Comparison of ENCODE assay signal across 35 cellular contexts in the genomic region with DNA sequence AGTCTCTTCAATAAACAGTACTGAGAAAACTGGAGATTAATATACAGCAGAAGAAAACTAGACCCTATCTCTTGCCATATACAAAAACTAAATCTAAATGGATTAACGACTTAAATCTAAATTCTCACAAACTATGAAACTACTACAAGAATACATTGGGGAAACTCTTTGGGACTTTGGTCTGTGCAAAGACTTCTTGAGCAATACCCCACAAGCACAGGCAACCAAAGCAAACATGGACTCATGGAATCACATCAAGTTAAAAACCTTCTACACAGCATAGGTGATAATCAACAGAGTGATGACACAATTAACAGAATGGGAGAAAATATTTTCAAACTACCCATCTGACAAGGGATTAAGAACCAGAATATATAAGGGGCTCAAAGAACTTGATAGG.
"Had no signal": no experiment of that assay in that cellular context is flagged by ENCODE, and none has a peak within 500 bp of the region (broad histone marks: within the 10 kb centered on the region; RNA-seq: fewer than 3 reads in every experiment).

No MANE protein-coding gene starts in this region.

- H3K36me3 ChIP-seq: MG63 had no signal

- DNase-seq: Karpas-422, Kasumi-1, MG63, MM.1S, MV-4-11, NCI-H1048, NCI-H1092, NCI-H1092 treated with DMSO at 0.1 percent for 48 hours, NCI-H1105, NCI-H1105 treated with DMSO at 0.1 percent for 48 hours, NCI-H1417, NCI-H1417 treated with DMSO at 0.1 percent for 48 hours, NCI-H1436, NCI-H1436 treated with DMSO at 0.1 percent for 48 hours, NCI-H146, NCI-H1694, NCI-H1694 treated with DMSO at 0.1 percent for 48 hours, NCI-H187, NCI-H187 treated with DMSO at 0.1 percent for 48 hours, NCI-H1930, NCI-H2029, NCI-H2029 treated with DMSO at 0.1 percent for 48 hours, NCI-H2081, NCI-H2081 treated with DMSO at 0.1 percent for 48 hours, NCI-H2107, NCI-H2171, NCI-H2171 treated with DMSO at 0.1 percent for 48 hours, NCI-H2227 treated with DMSO at 0.1 percent for 48 hours, NCI-H226, NCI-H345, NCI-H446, NCI-H446 treated with DMSO at 0.1 percent for 48 hours, NCI-H510A, NCI-H510A treated with DMSO at 0.1 percent for 48 hours, NCI-H524 had no signal

- H3K4me3 ChIP-seq: MG63 had no signal

- H3K27me3 ChIP-seq: MG63 had no signal
